1 cellular context compared by ENCODE assay signal in genomic region chr6:87700729-87701675, GRCh38.
A peak's percentile ranks its signal among the peaks of the same experiment; 100 is the strongest.
TF ChIP-seq lines count a peak whose summit lies in the region.

No MANE protein-coding gene starts in this region.

TF ChIP-seq in HEK293, 187 proteins besides CTCF, POLR2A, EP300 and RAD21 (continued from another document and continues in another):
- no peak for TF ChIP-seq ZBTB49 (tag by site-specific recombination; IDR thresholded peaks at IDR 0.05; ENCODE audit: low read depth)
- TF ChIP-seq KLF16 (tag by site-specific recombination; IDR thresholded peaks at IDR 0.05), result 0 out of 2 replicates have a peak, but pooled peaks have one; percentile 36
- TF ChIP-seq HOXA7 (CRISPR knock-in tag; IDR thresholded peaks at IDR 0.05; ENCODE audit: borderline replicate concordance), result no peak
- TF ChIP-seq ZNF596 (tag by site-specific recombination; IDR thresholded peaks at IDR 0.05), result no peak
- peak; percentile 81 for TF ChIP-seq SCRT2 (tag by site-specific recombination; IDR thresholded peaks at IDR 0.05)
- TF ChIP-seq ZNF132 (tag by site-specific recombination; IDR thresholded peaks at IDR 0.05; ENCODE audit: borderline replicate concordance), result no peak
- TF ChIP-seq ZNF561 (tag by site-specific recombination; IDR thresholded peaks at IDR 0.05; ENCODE audit: borderline replicate concordance), result no peak; the same call in 1 of the 2 replicates
- peak; percentile 12; the same call in 1 of the 2 replicates for TF ChIP-seq KLF1 (tag by site-specific recombination; IDR thresholded peaks at IDR 0.05)
- TF ChIP-seq KLF8 (tag by site-specific recombination; IDR thresholded peaks at IDR 0.05), result peak; percentile 29
- no peak for TF ChIP-seq GLIS2 (tag by site-specific recombination; IDR thresholded peaks at IDR 0.05)
- TF ChIP-seq ZNF530 (tag by site-specific recombination; IDR thresholded peaks at IDR 0.05; ENCODE audit: low read depth), result no peak
- peak; percentile 34; the same call in 1 of the 2 replicates for TF ChIP-seq ZFHX2 (tag by site-specific recombination; conservative IDR thresholded peaks at IDR 0.05)
- no peak for TF ChIP-seq ZNF580 (tag by site-specific recombination; IDR thresholded peaks at IDR 0.05)
- no peak for TF ChIP-seq ZSCAN18 (tag by site-specific recombination; IDR thresholded peaks at IDR 0.05)
- no peak; the same call in 1 of the 2 replicates for TF ChIP-seq ZNF2 (tag by site-specific recombination; IDR thresholded peaks at IDR 0.05)
- peak; percentile 66; the same call in 1 of the 2 replicates for TF ChIP-seq TSHZ1 (tag by site-specific recombination; IDR thresholded peaks at IDR 0.05; ENCODE audit: borderline replicate concordance)
- no peak for TF ChIP-seq ZNF513 (tag by site-specific recombination; IDR thresholded peaks at IDR 0.05)
- TF ChIP-seq ZNF280D (tag by site-specific recombination; IDR thresholded peaks at IDR 0.05), result no peak
- TF ChIP-seq ZNF623 (tag by site-specific recombination; IDR thresholded peaks at IDR 0.05), result no peak
- no peak for TF ChIP-seq ZBTB26 (tag by site-specific recombination; optimal IDR thresholded peaks at IDR 0.05)
- TF ChIP-seq AEBP2 (tag by site-specific recombination; IDR thresholded peaks at IDR 0.05; ENCODE audit: borderline replicate concordance), result no peak
- peak; percentile 55 for TF ChIP-seq ZNF629 (tag by site-specific recombination; IDR thresholded peaks at IDR 0.05)
- no peak; the same call in 1 of the 2 replicates for TF ChIP-seq ZNF394 (tag by site-specific recombination; IDR thresholded peaks at IDR 0.05; ENCODE audit: borderline replicate concordance)
- peak; percentile 93 for TF ChIP-seq SP7 (tag by site-specific recombination; IDR thresholded peaks at IDR 0.05)
- no peak for TF ChIP-seq ZNF692 (tag by site-specific recombination; IDR thresholded peaks at IDR 0.05)
- TF ChIP-seq ZNF266 (tag by site-specific recombination; IDR thresholded peaks at IDR 0.05; ENCODE audit: low read depth), result no peak
- TF ChIP-seq ZBTB44 (tag by site-specific recombination; IDR thresholded peaks at IDR 0.05), result peak; percentile 60; the same call in 1 of the 2 replicates
- no peak for TF ChIP-seq ZFP41 (tag by site-specific recombination; IDR thresholded peaks at IDR 0.05; ENCODE audit: borderline replicate concordance)
- TF ChIP-seq ZNF621 (tag by site-specific recombination; IDR thresholded peaks at IDR 0.05), result no peak
- TF ChIP-seq ZNF654 (tag by site-specific recombination; IDR thresholded peaks at IDR 0.05; ENCODE audit: low read depth), result peak; percentile 9; the same call in 1 of the 2 replicates
- TF ChIP-seq BCL6B (tag by site-specific recombination; IDR thresholded peaks at IDR 0.05), result no peak
- peak; percentile 68 for TF ChIP-seq ZNF335 (tag by site-specific recombination; conservative IDR thresholded peaks at IDR 0.05)
- no peak for TF ChIP-seq ZNF146 (tag by site-specific recombination; IDR thresholded peaks at IDR 0.05)
- no peak; the same call in 1 of the 2 replicates for TF ChIP-seq ZNF391 (tag by site-specific recombination; IDR thresholded peaks at IDR 0.05; ENCODE audit: borderline replicate concordance, low read depth)
